Comparison of ENCODE assay signal across 8 cellular contexts in genomic region chr1:146413911-146414310, GRCh38.
DNase-seq lines count a peak whose midpoint lies in the region; ATAC-seq, FAIRE-seq and TF ChIP-seq lines count a peak whose summit lies in the region.
"Not testable (repeated sequence)": the region's sequence is repeated elsewhere in the genome, so short reads cannot be mapped to it uniquely, and the experiment has no call there.

No MANE protein-coding gene starts in this region.

- H3K27ac ChIP-seq in PC-9; K562 (ENCODE audit: extremely low read depth, low read depth, low read length): not testable (repeated sequence)

- H3K9me3 Mint-ChIP-seq in CD14-positive monocyte; HFFc6; activated CD4-positive, alpha-beta T cell treated with anti-CD3 and anti-CD28 coated beads, Interleukin-2, amount 10 ng/mL, durations not matched to agents 7 days and 5 days: not testable (repeated sequence)

- in situ Hi-C loops in K562 (cut with MboI), result not testable (repeated sequence)

- H3K9me3 ChIP-seq in PC-9 (ENCODE audit: insufficient read depth, low read depth); K562 (replicated peaks; ENCODE audit: control insufficient read depth, insufficient read depth, low read depth, low read length): not testable (repeated sequence)

- not testable (repeated sequence) for TF ChIP-seq EP300 in K562 (IDR thresholded peaks at IDR 0.05; ENCODE audit: low read length)

- intact Hi-C loops in CD14-positive monocyte (cut with micrococcal nuclease); PC-9 (cut with micrococcal nuclease; ENCODE audit: unreplicated experiment); K562 (cut with micrococcal nuclease); posterior vena cava (cut with DNase I): not testable (repeated sequence)

- not testable (repeated sequence) for H2AFZ ChIP-seq in PC-9; K562 (ENCODE audit: low read depth, low read length)

- not testable (repeated sequence) for TF ChIP-seq POLR2A in K562 (conservative IDR thresholded peaks at IDR 0.05)

- FAIRE-seq in K562 (lab: Jason Lieb, UNC), result not testable (repeated sequence)

- CTCF ChIA-PET in PC-9 (lab: Charles Lee); activated CD4-positive, alpha-beta T cell treated with anti-CD3 and anti-CD28 coated beads, Interleukin-2, amount 10 ng/mL, durations not matched to agents 7 days and 5 days (lab: Charles Lee); K562 (lab: Yijun Ruan, JAX; ENCODE audit: low intra/inter-chr PET ratio): not testable (repeated sequence)

- not testable (repeated sequence) for H3K4me1 ChIP-seq in PC-9 (replicated peaks; ENCODE audit: insufficient read depth); K562 (replicated peaks in 1 of 2; ENCODE audit: control insufficient read depth in 2 of 2, insufficient read depth in 2 of 2, low read length in 2 of 2)

- H3K27ac Mint-ChIP-seq in CD14-positive monocyte, HFFc6: not testable (repeated sequence)
- peak overlapping the region; percentile 79 for H3K27ac Mint-ChIP-seq in activated CD4-positive, alpha-beta T cell treated with anti-CD3 and anti-CD28 coated beads, Interleukin-2, amount 10 ng/mL, durations not matched to agents 7 days and 5 days

- H3K4me1 Mint-ChIP-seq in CD14-positive monocyte (peaks cover 12% of the 10 kb centered on the region), HFFc6 (ENCODE audit: low read depth) (peaks cover 14% of the 10 kb centered on the region)
- peaks cover 16% of the 10 kb centered on the region for H3K4me1 Mint-ChIP-seq in activated CD4-positive, alpha-beta T cell treated with anti-CD3 and anti-CD28 coated beads, Interleukin-2, amount 10 ng/mL, durations not matched to agents 7 days and 5 days

- not testable (repeated sequence) for H3K27me3 Mint-ChIP-seq in CD14-positive monocyte (ENCODE audit: low read depth in 3 of 3); HFFc6 (ENCODE audit: insufficient read depth); activated CD4-positive, alpha-beta T cell treated with anti-CD3 and anti-CD28 coated beads, Interleukin-2, amount 10 ng/mL, durations not matched to agents 7 days and 5 days

- H3K9ac ChIP-seq in K562 (ENCODE audit: insufficient read depth in 1 of 2, low read depth in 2 of 2, low read length in 2 of 2), result peak overlapping the region in 1 of 2 experiments; percentile 76; a peak in 1 of 4 replicates

- not testable (repeated sequence) for BruUV-seq in PC-9 (replicated peaks; lab: Mats Ljungman, UMichigan); K562 (replicated peaks; lab: Mats Ljungman, UMichigan)

- not testable (repeated sequence) for TF ChIP-seq CTCF in CD14-positive monocyte (IDR thresholded peaks at IDR 0.05); HFFc6 (IDR thresholded peaks at IDR 0.05); PC-9 (conservative IDR thresholded peaks at IDR 0.05); K562 (IDR thresholded peaks at IDR 0.05 in 2 of 3, conservative IDR thresholded peaks at IDR 0.05 in 1 of 3; ENCODE audit: insufficient read depth in 2 of 3, low read depth in 1 of 3, low read length in 3 of 3); fibroblast of pulmonary artery (IDR thresholded peaks at IDR 0.05; ENCODE audit: low read length, missing control alignments)

- 0% methylated on average over 1 of the region's 6 CpGs for WGBS in K562 (ENCODE audit: insufficient coverage, low coverage, missing lambda C conversion rate)

- not testable (repeated sequence) for H3K27me3 ChIP-seq in PC-9 (ENCODE audit: insufficient read depth, low read depth); K562 (ENCODE audit: control insufficient read depth in 2 of 2, insufficient read depth in 2 of 2, low read length in 2 of 2)

- H3K9me1 ChIP-seq in K562 (ENCODE audit: control insufficient read depth, insufficient read depth, low read length), result not testable (repeated sequence)

- H3K9me2 ChIP-seq in PC-9 (ENCODE audit: insufficient read depth), result not testable (repeated sequence)

- not testable (repeated sequence) for ATAC-seq in K562

- POLR2A ChIA-PET in PC-9 (lab: Charles Lee; ENCODE audit: unreplicated experiment); activated CD4-positive, alpha-beta T cell treated with anti-CD3 and anti-CD28 coated beads, Interleukin-2, amount 10 ng/mL, durations not matched to agents 7 days and 5 days (lab: Charles Lee); K562 (lab: Yijun Ruan, JAX): not testable (repeated sequence)

- not testable (repeated sequence) for H3K36me3 ChIP-seq in PC-9 (ENCODE audit: low read depth); K562 (ENCODE audit: control insufficient read depth, insufficient read depth, low read length)

- not testable (repeated sequence) for H3K79me2 ChIP-seq in PC-9 (ENCODE audit: low read depth); K562 (ENCODE audit: control insufficient read depth, insufficient read depth, low read length)

- DNase-seq in CD14-positive monocyte (ENCODE audit: low spot score) (peak; percentile 74), HFFc6 (peak; percentile 1), PC-9 (peak; percentile 54 to 77), K562 (ENCODE audit: extremely low read depth in 1 of 4, low spot score in 3 of 4) (peak in 1 of 4 experiments; percentile 21), fibroblast of pulmonary artery (ENCODE audit: low read depth) (peak; percentile 39), kidney tubule cell (ENCODE audit: low spot score) (peak; percentile 81), posterior vena cava (ENCODE audit: low spot score) (peak; percentile 69)
- not testable (repeated sequence) for DNase-seq in activated CD4-positive, alpha-beta T cell treated with anti-CD3 and anti-CD28 coated beads, Interleukin-2, amount 10 ng/mL, durations not matched to agents 7 days and 5 days

- H3K4me3 ChIP-seq in PC-9; K562; fibroblast of pulmonary artery (replicated peaks; ENCODE audit: low read depth, low read length): not testable (repeated sequence)

- H3K36me3 Mint-ChIP-seq in CD14-positive monocyte; HFFc6 (ENCODE audit: low read depth); activated CD4-positive, alpha-beta T cell treated with anti-CD3 and anti-CD28 coated beads, Interleukin-2, amount 10 ng/mL, durations not matched to agents 7 days and 5 days (ENCODE audit: low read depth): not testable (repeated sequence)

- not testable (repeated sequence) for H3F3A ChIP-seq in PC-9 (ENCODE audit: insufficient read depth, low read depth)

- not testable (repeated sequence) for H3K4me3 Mint-ChIP-seq in CD14-positive monocyte, HFFc6
- H3K4me3 Mint-ChIP-seq in activated CD4-positive, alpha-beta T cell treated with anti-CD3 and anti-CD28 coated beads, Interleukin-2, amount 10 ng/mL, durations not matched to agents 7 days and 5 days, result peak overlapping the region; percentile 58

- not testable (repeated sequence) for H4K20me1 ChIP-seq in PC-9 (ENCODE audit: insufficient read depth); K562 (replicated peaks; ENCODE audit: control insufficient read depth, insufficient read depth, low read length)

- TF ChIP-seq RAD21 in K562 (CRISPR knock-in tag; conservative IDR thresholded peaks at IDR 0.05 in 1 of 2, IDR thresholded peaks at IDR 0.05 in 1 of 2), result not testable (repeated sequence)

- H3K4me2 ChIP-seq in PC-9; K562 (ENCODE audit: insufficient read depth, low read length): not testable (repeated sequence)

TF ChIP-seq in K562, 482 proteins besides CTCF, POLR2A, EP300 and RAD21:
- peak; percentile 33; the same call in 1 of the 2 replicates for TF ChIP-seq USF2 (CRISPR knock-in tag; IDR thresholded peaks at IDR 0.05)
